8 cellular contexts compared by ENCODE assay signal in genomic region chr21:44283211-44283785, GRCh38. TPM values are rescaled to one million over a fixed set of nuclear protein-coding genes. Genes with fewer than 3 reads are reported as not detected.
"Had no signal": no experiment of that assay in that cellular context is flagged by ENCODE, and none has a peak within 500 bp of the region (broad histone marks: within the 10 kb centered on the region; RNA-seq: fewer than 3 reads in every experiment).

No MANE protein-coding gene starts in this region.

RNA-seq across cellular contexts. Expression of gene AIRE, which starts 2.4 kb away (rescaled TPM):
- total RNA-seq: NCI-H460, PC-3, SK-MEL-5 had no signal

RNA-seq across cellular contexts. Expression of gene DNMT3L, which starts 21.6 kb away (rescaled TPM):
- total RNA-seq: activated CD4-positive, alpha-beta memory T cell treated with anti-CD3 and anti-CD28 coated beads, Interleukin-2, amount 10 ng/mL, durations not matched to agents 7 days and 5 days; activated CD8-positive, alpha-beta memory T cell treated with anti-CD3 and anti-CD28 coated beads, Interleukin-2, amount 10 ng/mL, durations not matched to agents 7 days and 5 days; NCI-H460; PC-3; Peyer's patch; SK-MEL-5; T-cell; T-helper 17 cell had no signal
